In the genomic region with DNA sequence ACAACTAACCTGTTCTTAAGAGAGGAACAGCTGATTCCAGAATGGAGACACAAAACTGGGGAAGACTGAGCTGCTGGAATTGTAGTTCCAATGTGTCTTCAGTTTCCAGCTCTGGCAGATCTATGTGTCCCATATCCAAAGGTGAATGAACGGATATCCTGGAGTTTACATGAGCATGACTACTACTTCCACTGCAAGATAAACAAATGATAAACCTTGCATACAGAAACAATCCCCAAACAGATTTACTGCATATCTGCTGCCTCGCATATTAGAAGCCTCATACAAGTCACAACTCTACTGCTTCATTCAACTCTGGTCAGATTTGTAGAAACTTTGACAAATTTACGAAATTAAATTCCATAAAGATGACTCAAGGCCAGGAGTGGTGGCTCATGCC, we compare ENCODE assay signal across 20 cellular contexts. TPM values are rescaled to one million over a fixed set of nuclear protein-coding genes. Genes with fewer than 3 reads are reported as not detected.
DNase-seq lines count a peak whose midpoint lies in the region; ATAC-seq and TF ChIP-seq lines count a peak whose summit lies in the region.
"Had no signal": no experiment of that assay in that cellular context is flagged by ENCODE, and none has a peak within 500 bp of the region (broad histone marks: within the 10 kb centered on the region; RNA-seq: fewer than 3 reads in every experiment).

No MANE protein-coding gene starts in this region.

- H3K4me2 ChIP-seq in osteoblast (ENCODE audit: insufficient read depth, low read length), result no peak overlapping the region

- peaks cover 48% of the 10 kb centered on the region for H3K36me3 ChIP-seq in endodermal cell (ENCODE audit: control insufficient read depth, insufficient read depth, low read length)
- H3K36me3 ChIP-seq in osteoblast (ENCODE audit: insufficient read depth, low read length), result no peaks in the 10 kb centered on the region

- H2AFZ ChIP-seq in osteoblast (ENCODE audit: low read length), result peak overlapping the region; percentile 34
- H2AFZ ChIP-seq: GM23248 had no signal

- H3K4me1 ChIP-seq in endodermal cell (ENCODE audit: control insufficient read depth, insufficient read depth, low read length) (no peaks in the 10 kb centered on the region), osteoblast (ENCODE audit: insufficient read depth, low read length) (peaks cover 18% of the 10 kb centered on the region)

- no peaks in the 10 kb centered on the region for H3K9me3 Mint-ChIP-seq in endodermal cell

- H3K27me3 Mint-ChIP-seq in endodermal cell (ENCODE audit: insufficient read depth), result peaks cover 8% of the 10 kb centered on the region

- peaks cover 10% of the 10 kb centered on the region for H3K27me3 ChIP-seq in endodermal cell (ENCODE audit: control insufficient read depth, insufficient read depth, low read length, poor library complexity, severe bottlenecking)
- H3K27me3 ChIP-seq in osteoblast (ENCODE audit: insufficient read depth, low read length), result no peaks in the 10 kb centered on the region

- H3K4me3 ChIP-seq in endodermal cell (ENCODE audit: low read length) (no peak overlapping the region), osteoblast (ENCODE audit: insufficient read depth, low read length) (no peak overlapping the region)
- H3K4me3 ChIP-seq: GM23248 had no signal

- TF ChIP-seq CTCF in endodermal cell (conservative IDR thresholded peaks at IDR 0.05) (no peak), osteoblast (IDR thresholded peaks at IDR 0.05; ENCODE audit: extremely low read depth, low read depth, low read length) (no peak)

- H3K9me3 ChIP-seq in endodermal cell (ENCODE audit: control insufficient read depth, low read length) (no peaks in the 10 kb centered on the region), osteoblast (ENCODE audit: low read depth, low read length) (no peaks in the 10 kb centered on the region)

- H3K4me1 Mint-ChIP-seq in endodermal cell, result peaks cover 5% of the 10 kb centered on the region

- peaks cover 54% of the 10 kb centered on the region for H3K36me3 Mint-ChIP-seq in endodermal cell (ENCODE audit: low read depth)

- no peaks in the 10 kb centered on the region for H4K20me1 ChIP-seq in osteoblast (ENCODE audit: insufficient read depth, low read length)

- peak overlapping the region; percentile 17 for H3K27ac Mint-ChIP-seq in endodermal cell

- WGBS in endodermal cell (ENCODE audit: insufficient coverage in 1 of 2, insufficient read length in 1 of 2), 2 experiments, result 95 to 100% methylated on average over 1 to 3 of the region's 3 CpGs

- H3K4me3 Mint-ChIP-seq in endodermal cell, result no peak overlapping the region

- DNase-seq in ELR (ENCODE audit: low read depth), result peak; percentile 38
- peak; percentile 42 for DNase-seq in M059J (ENCODE audit: low read depth)
- DNase-seq in endodermal cell, result no peak
- DNase-seq in osteoblast (ENCODE audit: insufficient read length, low spot score, missing footprints), result no peak
- no peak for DNase-seq in NCI-H128 (lab: John Stamatoyannopoulos, UW; ENCODE audit: unreplicated experiment)
- no peak for DNase-seq in NCI-H526 treated with DMSO at 0.1 percent for 48 hours (lab: John Stamatoyannopoulos, UW)
- DNase-seq: ACHN, AML-193, DND-41, GDM1, GM23248, MM.1S, NCI-H1092, NCI-H146, NCI-H2029 treated with DMSO at 0.1 percent for 48 hours, NCI-H2171, NCI-H446 had no signal

- H3K27ac ChIP-seq in endodermal cell (ENCODE audit: low read depth, low read length) (no peak overlapping the region), osteoblast (ENCODE audit: low read depth, low read length) (no peak overlapping the region)
- H3K27ac ChIP-seq: C4-2B, GM23248 had no signal

- H3K9ac ChIP-seq in endodermal cell (ENCODE audit: extremely low read depth, low read length, poor library complexity, severe bottlenecking), result no peak overlapping the region
- H3K9ac ChIP-seq: GM23248 had no signal

- H3K79me2 ChIP-seq in osteoblast (ENCODE audit: insufficient read depth, low read length), result no peaks in the 10 kb centered on the region

- ATAC-seq in HG02642 (IDR thresholded peaks at IDR 0.05; ENCODE audit: poor library complexity, unreplicated experiment), result no peak
- ATAC-seq: Right ventricle myocardium inferior had no signal

RNA-seq across cellular contexts. Expression of a gene that starts 15.0 kb away (rescaled TPM):
- total RNA-seq in M059J (2014; rRNA removed; shearing (Covaris generic)), result 12.5 and 18.2 TPM in 2 replicates
- total RNA-seq in endodermal cell, result 10 to 100 TPM; 22.3 to 35.4 TPM
- polyA plus RNA-seq in endodermal cell (2013, experiment 1 of 2), result 20.9 TPM
- polyA plus RNA-seq in endodermal cell (2013, experiment 2 of 2), result 21.4 TPM
- total RNA-seq in osteoblast, result 11.2 and 15.6 TPM in 2 replicates

Comparison
In these comparisons a context has a peak if more than half of its experiments do, and no peak if none do; other contexts are left out.
1. DNase-seq: peak in ELR (single experiment) and M059J (single experiment); none in endodermal cell (single experiment), osteoblast (single experiment), NCI-H128 (single experiment) and NCI-H526 treated with DMSO at 0.1 percent for 48 hours (single experiment).